8 cellular contexts compared by ENCODE assay signal in genomic region chr1:16498573-16499359, GRCh38. TPM values are rescaled to one million over a fixed set of nuclear protein-coding genes. Genes with fewer than 3 reads are reported as not detected.
DNase-seq lines count a peak whose midpoint lies in the region; ATAC-seq and TF ChIP-seq lines count a peak whose summit lies in the region.

No MANE protein-coding gene starts in this region.

- WGBS in urinary bladder = under 1% methylated on average over 98 of the region's 98 CpGs

- peak overlapping the region; percentile 66 for H3K4me3 ChIP-seq in GM12875 (ENCODE audit: low read depth, low read length)
- H3K4me3 ChIP-seq in right atrium auricular region = peak overlapping the region; percentile 77 to 87
- peak overlapping the region; percentile 86 for H3K4me3 ChIP-seq in urinary bladder (ENCODE audit: low read depth, low read length)

- TF ChIP-seq CTCF in GM12875 (IDR thresholded peaks at IDR 0.05; ENCODE audit: borderline replicate concordance, insufficient read depth, low read depth, low read length) = no peak; the same call in 1 of the 2 replicates
- TF ChIP-seq CTCF in right atrium auricular region (IDR thresholded peaks at IDR 0.05) = peak in 1 of 2 donors; percentile 51

- H3K27me3 ChIP-seq in right atrium auricular region = no peaks in the 10 kb centered on the region

- H3K27ac ChIP-seq in right atrium auricular region (peak overlapping the region; percentile 81 to 84), urinary bladder (ENCODE audit: low read depth) (peak overlapping the region; percentile 54)

- DNase-seq in NCI-H1694 (lab: John Stamatoyannopoulos, UW) (peak; percentile 60), T-helper 1 cell (peak; percentile 74 to 83 (median 78)), amniotic stem cell (lab: John Stamatoyannopoulos, UW) (peak; percentile 76), right atrium auricular region (ENCODE audit: low spot score) (peak; percentile 79), pulmonary artery endothelial cell (ENCODE audit: low read depth, low spot score) (peak; percentile 39)

- H3K9me3 ChIP-seq in right atrium auricular region = no peaks in the 10 kb centered on the region

- H3K4me1 ChIP-seq in right atrium auricular region (peaks cover 0 to 12% of the 10 kb centered on the region in 2 donors), urinary bladder (ENCODE audit: insufficient read depth) (no peaks in the 10 kb centered on the region)

- ATAC-seq in HG02852 (IDR thresholded peaks at IDR 0.05; ENCODE audit: unreplicated experiment) = peak; percentile 86

- H3K36me3 ChIP-seq in right atrium auricular region (no peaks in the 10 kb centered on the region), urinary bladder (ENCODE audit: insufficient read depth) (no peaks in the 10 kb centered on the region)

RNA-seq across cellular contexts. Expression of gene RNU1-1, which starts 15.3 kb away (rescaled TPM):
- total RNA-seq in right atrium auricular region = not detected
- under 0.01 TPM in 2 replicates for total RNA-seq in pulmonary artery endothelial cell
- under 0.01 TPM for total RNA-seq in urinary bladder
- not detected for polyA plus RNA-seq in urinary bladder

RNA-seq across cellular contexts. Expression of gene NECAP2, which starts 58.2 kb away (rescaled TPM):
- 10 to 100 TPM; 16.2 to 29.9 TPM for total RNA-seq in right atrium auricular region
- 162 and 187 TPM in 2 replicates for total RNA-seq in pulmonary artery endothelial cell
- 46.0 TPM for total RNA-seq in urinary bladder
- polyA plus RNA-seq in urinary bladder = 36.6 TPM

Comparison
In these comparisons a context has a peak if more than half of its experiments do, and no peak if none do; other contexts are left out.
1. Peak in every context shown above with its lines: DNase-seq, ATAC-seq, H3K4me3 ChIP-seq and H3K27ac ChIP-seq.